ENCODE assay signal across 24 cellular contexts in the genomic region with DNA sequence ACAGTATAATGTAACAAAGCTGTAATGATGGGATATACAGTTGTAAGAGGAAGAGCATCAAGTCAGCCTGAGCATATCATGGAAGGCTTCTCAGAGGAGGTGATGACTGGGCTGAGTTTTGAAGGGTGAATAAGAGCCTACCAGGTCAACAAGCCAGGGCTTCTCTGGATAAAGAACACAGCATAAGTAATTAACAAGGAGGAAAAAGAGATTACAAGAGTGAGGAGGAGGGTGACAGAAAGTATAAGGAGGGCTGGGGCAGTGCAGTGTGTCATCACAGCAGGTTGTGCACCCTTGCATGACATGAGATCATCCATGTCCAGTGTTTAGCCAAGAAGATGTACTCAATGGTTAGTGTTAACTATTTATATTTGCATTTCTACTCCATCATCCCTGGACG.
A peak's percentile ranks its signal among the peaks of the same experiment; 100 is the strongest.
DNase-seq lines count a peak whose midpoint lies in the region; ATAC-seq, FAIRE-seq and TF ChIP-seq lines count a peak whose summit lies in the region.
"Had no signal": no experiment of that assay in that cellular context is flagged by ENCODE, and none has a peak within 500 bp of the region (broad histone marks: within the 10 kb centered on the region; RNA-seq: fewer than 3 reads in every experiment).

No MANE protein-coding gene starts in this region.

- H3K9me3 ChIP-seq in HEK293 (ENCODE audit: control insufficient read depth, insufficient read depth, low read depth, low read length) = no peaks in the 10 kb centered on the region
- H3K9me3 ChIP-seq: BLaER1 treated with 17β-estradiol and CSF1 and Interleukin-3, amounts not matched to agents 10 nM and 100 nM had no signal

- no peaks in the 10 kb centered on the region for H3K4me1 ChIP-seq in HEK293 (ENCODE audit: control insufficient read depth, insufficient read depth, low read length)

- no peak for TF ChIP-seq POLR2A in H54 (IDR thresholded peaks at IDR 0.05; ENCODE audit: low read depth, low read length)

- DNase-seq in NCI-H2029 (lab: John Stamatoyannopoulos, UW) = peak; percentile 2
- no peak for DNase-seq in NCI-H2029 treated with DMSO at 0.1 percent for 48 hours (lab: John Stamatoyannopoulos, UW)
- DNase-seq in kidney glomerular epithelial cell (lab: John Stamatoyannopoulos, UW) = peak; percentile 37
- no peak for DNase-seq in H54 (ENCODE audit: insufficient read length, low spot score)
- no peak for DNase-seq in NCI-H510A treated with DMSO at 0.1 percent for 48 hours (lab: John Stamatoyannopoulos, UW)
- DNase-seq: 8988T; AML-193; CD4-positive, alpha-beta T cell; COR-L47; DMS79 treated with DMSO at 0.1 percent for 48 hours; GF-D8; H7; Kasumi-1; NCI-H1436; NCI-H187 treated with DMSO at 0.1 percent for 48 hours; NCI-H69; SHP77 treated with DMSO at 0.1 percent for 48 hours; SW 1271 had no signal

- FAIRE-seq in H54 (lab: Jason Lieb, UNC) = no peak
- FAIRE-seq: GM19239, HepG2 had no signal

- TF ChIP-seq CTCF in HEK293 (tag by site-specific recombination; IDR thresholded peaks at IDR 0.05) = no peak

- no peak for ATAC-seq in HG03442 (IDR thresholded peaks at IDR 0.05; ENCODE audit: unreplicated experiment)
- ATAC-seq: HepG2, Panc1 had no signal

- no peak overlapping the region for H3K4me3 ChIP-seq in HEK293 (ENCODE audit: low read depth, low read length)
- H3K4me3 ChIP-seq: BLaER1 treated with 17β-estradiol and CSF1 and Interleukin-3, amounts not matched to agents 10 nM and 100 nM had no signal

- CTCF ChIA-PET in HEK293 (lab: Yijun Ruan, JAX) = interaction anchor here (0.5 kb wide), 1 partner anchor 8 kb away, joined by 3 read pairs; no protein-coding TSS in a partner anchor

- POLR2A ChIA-PET in HEK293 (lab: Yijun Ruan, JAX) = no interaction called here

- H3K27ac ChIP-seq in HEK293 (ENCODE audit: extremely low read depth, low read depth, low read length) = no peak overlapping the region
- H3K27ac ChIP-seq: BLaER1 treated with 17β-estradiol and CSF1 and Interleukin-3, amounts not matched to agents 10 nM and 100 nM had no signal

- H3K36me3 ChIP-seq in HEK293 (ENCODE audit: control insufficient read depth in 2 of 2, insufficient read depth in 1 of 2, low read length in 2 of 2) = no peaks in the 10 kb centered on the region
- H3K36me3 ChIP-seq: BLaER1 treated with 17β-estradiol and CSF1 and Interleukin-3, amounts not matched to agents 10 nM and 100 nM had no signal

TF ChIP-seq in HEK293, 187 proteins besides CTCF, POLR2A, EP300 and RAD21:
- TF ChIP-seq GLIS2 (tag by site-specific recombination; IDR thresholded peaks at IDR 0.05) = no peak
- TF ChIP-seq ZFP3 (tag by site-specific recombination; IDR thresholded peaks at IDR 0.05; ENCODE audit: low read depth) = peak; percentile 68; the same call in 1 of the 2 replicates

Comparison
In these comparisons a context has a peak if more than half of its experiments do, and no peak if none do; other contexts are left out.
1. DNase-seq: peak in NCI-H2029 (single experiment) and kidney glomerular epithelial cell (single experiment); none in NCI-H2029 treated with DMSO at 0.1 percent for 48 hours (single experiment), H54 (single experiment) and NCI-H510A treated with DMSO at 0.1 percent for 48 hours (single experiment).